Comparison of ENCODE assay signal across 18 cellular contexts in genomic region chr2:74886251-74886650, GRCh38. TPM values are rescaled to one million over a fixed set of nuclear protein-coding genes. Genes with fewer than 3 reads are reported as not detected.
DNase-seq lines count a peak whose midpoint lies in the region; ATAC-seq and TF ChIP-seq lines count a peak whose summit lies in the region.
"Had no signal": no experiment of that assay in that cellular context is flagged by ENCODE, and none has a peak within 500 bp of the region (broad histone marks: within the 10 kb centered on the region; RNA-seq: fewer than 3 reads in every experiment).

No MANE protein-coding gene starts in this region.

- no peak for DNase-seq in activated CD8-positive, alpha-beta T cell treated with anti-CD3 and anti-CD28 coated beads for 36 hours
- no peak for DNase-seq in activated CD8-positive, alpha-beta T cell treated with anti-CD3 and anti-CD28 coated beads, Interleukin-2, amount 10 ng/mL, durations not matched to agents 7 days and 5 days
- no peak for DNase-seq in RWPE2 (ENCODE audit: low spot score)
- no peak for DNase-seq in endothelial cell (ENCODE audit: low spot score)
- DNase-seq in type B pancreatic cell (ENCODE audit: extremely low spot score, unreplicated experiment), result peak; percentile 48
- DNase-seq in GM19240 (ENCODE audit: insufficient read length, low spot score), result no peak
- DNase-seq: GOT3; KG1; NCI-H187; NCI-H2107; NCI-H748 treated with DMSO at 0.1 percent for 48 hours; NK-92 treated with Interleukin-12 subunit alpha and Interleukin-12 subunit beta, amount 100 ng/mL, for 24 hours had no signal

- H3K4me3 ChIP-seq in RWPE2 (ENCODE audit: severe bottlenecking), result no peak overlapping the region
- H3K4me3 ChIP-seq: SJCRH30 had no signal

- intact Hi-C loops in activated CD8-positive, alpha-beta T cell treated with anti-CD3 and anti-CD28 coated beads for 36 hours (cut with micrococcal nuclease), result no loop called here

- H3K4me1 Mint-ChIP-seq in activated CD8-positive, alpha-beta T cell treated with anti-CD3 and anti-CD28 coated beads for 36 hours (ENCODE audit: low read depth), result no peaks in the 10 kb centered on the region
- peaks cover 5% of the 10 kb centered on the region for H3K4me1 Mint-ChIP-seq in activated CD8-positive, alpha-beta T cell treated with anti-CD3 and anti-CD28 coated beads, Interleukin-2, amount 10 ng/mL, durations not matched to agents 7 days and 5 days (ENCODE audit: low read depth)
- no peaks in the 10 kb centered on the region for H3K4me1 Mint-ChIP-seq in endothelial cell (ENCODE audit: unreplicated experiment)
- H3K4me1 Mint-ChIP-seq in type B pancreatic cell (ENCODE audit: unreplicated experiment), result no peaks in the 10 kb centered on the region

- peaks cover 22% of the 10 kb centered on the region for H3K4me1 ChIP-seq in RWPE2 (ENCODE audit: insufficient read depth, poor library complexity, severe bottlenecking)
- H3K4me1 ChIP-seq: SJCRH30 had no signal

- H3K4me3 Mint-ChIP-seq in activated CD8-positive, alpha-beta T cell treated with anti-CD3 and anti-CD28 coated beads for 36 hours, result no peak overlapping the region
- no peak overlapping the region for H3K4me3 Mint-ChIP-seq in activated CD8-positive, alpha-beta T cell treated with anti-CD3 and anti-CD28 coated beads, Interleukin-2, amount 10 ng/mL, durations not matched to agents 7 days and 5 days
- peak overlapping the region; percentile 54 for H3K4me3 Mint-ChIP-seq in endothelial cell (ENCODE audit: unreplicated experiment)
- H3K4me3 Mint-ChIP-seq in type B pancreatic cell, result no peak overlapping the region
- H3K4me3 Mint-ChIP-seq: CD14-positive monocyte had no signal

- no peak for TF ChIP-seq CTCF in activated CD8-positive, alpha-beta T cell treated with anti-CD3 and anti-CD28 coated beads for 36 hours (IDR thresholded peaks at IDR 0.05)
- TF ChIP-seq CTCF in RWPE2 (IDR thresholded peaks at IDR 0.05; ENCODE audit: poor library complexity, severe bottlenecking), result no peak
- TF ChIP-seq CTCF in endothelial cell (IDR thresholded peaks at IDR 0.05; ENCODE audit: unreplicated experiment), result no peak
- TF ChIP-seq CTCF in type B pancreatic cell (conservative IDR thresholded peaks at IDR 0.05), result no peak

- POLR2A ChIA-PET in activated CD8-positive, alpha-beta T cell treated with anti-CD3 and anti-CD28 coated beads for 36 hours (lab: Charles Lee), result interaction anchor here (0.7 to 1.3 kb wide), 2 partner anchors 9 to 11 kb away, joined by 3 to 4 read pairs; no protein-coding TSS in a partner anchor
- POLR2A ChIA-PET in activated CD8-positive, alpha-beta T cell treated with anti-CD3 and anti-CD28 coated beads, Interleukin-2, amount 10 ng/mL, durations not matched to agents 7 days and 5 days (lab: Charles Lee), result no interaction called here

- no peaks in the 10 kb centered on the region for H3K27me3 ChIP-seq in RWPE2 (ENCODE audit: insufficient read depth, poor library complexity, severe bottlenecking)
- H3K27me3 ChIP-seq: SJCRH30 had no signal

- H3K9me3 ChIP-seq in RWPE2 (ENCODE audit: severe bottlenecking), result no peaks in the 10 kb centered on the region
- H3K9me3 ChIP-seq: SJCRH30 had no signal

- CTCF ChIA-PET in activated CD8-positive, alpha-beta T cell treated with anti-CD3 and anti-CD28 coated beads for 36 hours (lab: Charles Lee), result no interaction called here
- CTCF ChIA-PET in activated CD8-positive, alpha-beta T cell treated with anti-CD3 and anti-CD28 coated beads, Interleukin-2, amount 10 ng/mL, durations not matched to agents 7 days and 5 days (lab: Charles Lee), result interaction anchor here (1.6 to 2.3 kb wide), 3 partner anchors 10 to 195 kb away, joined by 4 to 6 read pairs (median 5); no protein-coding TSS in a partner anchor

- H3K36me3 ChIP-seq in RWPE2 (ENCODE audit: low read depth), result peaks cover 87% of the 10 kb centered on the region

- no peaks in the 10 kb centered on the region for H3K9me3 Mint-ChIP-seq in activated CD8-positive, alpha-beta T cell treated with anti-CD3 and anti-CD28 coated beads for 36 hours
- no peaks in the 10 kb centered on the region for H3K9me3 Mint-ChIP-seq in activated CD8-positive, alpha-beta T cell treated with anti-CD3 and anti-CD28 coated beads, Interleukin-2, amount 10 ng/mL, durations not matched to agents 7 days and 5 days (ENCODE audit: insufficient read depth)
- H3K9me3 Mint-ChIP-seq in endothelial cell (ENCODE audit: unreplicated experiment) (no peaks in the 10 kb centered on the region), type B pancreatic cell (no peaks in the 10 kb centered on the region)

- H3K27ac Mint-ChIP-seq in activated CD8-positive, alpha-beta T cell treated with anti-CD3 and anti-CD28 coated beads for 36 hours, result peak overlapping the region; percentile 25
- no peak overlapping the region for H3K27ac Mint-ChIP-seq in activated CD8-positive, alpha-beta T cell treated with anti-CD3 and anti-CD28 coated beads, Interleukin-2, amount 10 ng/mL, durations not matched to agents 7 days and 5 days
- no peak overlapping the region for H3K27ac Mint-ChIP-seq in endothelial cell (ENCODE audit: unreplicated experiment)
- no peak overlapping the region for H3K27ac Mint-ChIP-seq in type B pancreatic cell

- no peaks in the 10 kb centered on the region for H3K27me3 Mint-ChIP-seq in activated CD8-positive, alpha-beta T cell treated with anti-CD3 and anti-CD28 coated beads for 36 hours
- H3K27me3 Mint-ChIP-seq in activated CD8-positive, alpha-beta T cell treated with anti-CD3 and anti-CD28 coated beads, Interleukin-2, amount 10 ng/mL, durations not matched to agents 7 days and 5 days (ENCODE audit: low read depth), result no peaks in the 10 kb centered on the region
- peaks cover 2% of the 10 kb centered on the region for H3K27me3 Mint-ChIP-seq in endothelial cell (ENCODE audit: unreplicated experiment)
- H3K27me3 Mint-ChIP-seq in type B pancreatic cell, result no peaks in the 10 kb centered on the region

- ATAC-seq in activated CD8-positive, alpha-beta T cell treated with anti-CD3 and anti-CD28 coated beads for 36 hours, result no peak
- ATAC-seq in activated CD8-positive, alpha-beta T cell treated with anti-CD3 and anti-CD28 coated beads, Interleukin-2, amount 10 ng/mL, durations not matched to agents 7 days and 5 days, result no peak
- ATAC-seq in RWPE2 (ENCODE audit: low read depth) (no peak), HG03439 (IDR thresholded peaks at IDR 0.05; ENCODE audit: unreplicated experiment) (no peak), HG03571 (IDR thresholded peaks at IDR 0.05; ENCODE audit: unreplicated experiment) (no peak)
- ATAC-seq: HCT116 had no signal

- H3K36me3 Mint-ChIP-seq in activated CD8-positive, alpha-beta T cell treated with anti-CD3 and anti-CD28 coated beads for 36 hours (ENCODE audit: low read depth), result peaks cover 81% of the 10 kb centered on the region
- H3K36me3 Mint-ChIP-seq in activated CD8-positive, alpha-beta T cell treated with anti-CD3 and anti-CD28 coated beads, Interleukin-2, amount 10 ng/mL, durations not matched to agents 7 days and 5 days (ENCODE audit: low read depth), result peaks cover 58% of the 10 kb centered on the region
- H3K36me3 Mint-ChIP-seq in endothelial cell (ENCODE audit: low read depth, unreplicated experiment) (peaks cover 75% of the 10 kb centered on the region), type B pancreatic cell (peaks cover 30% of the 10 kb centered on the region)

- peak overlapping the region; percentile 95 for H3K27ac ChIP-seq in RWPE2 (ENCODE audit: poor library complexity, severe bottlenecking)
- H3K27ac ChIP-seq: 22Rv1, SJCRH30 had no signal

RNA-seq across cellular contexts. Expression of gene HK2, which starts 52.3 kb away (rescaled TPM):
- total RNA-seq in activated CD8-positive, alpha-beta T cell treated with anti-CD3 and anti-CD28 coated beads for 36 hours, result 100 to 1,000 TPM; 121 to 124 TPM
- 10 to 100 TPM; 42.6 to 44.7 TPM for total RNA-seq in activated CD8-positive, alpha-beta T cell treated with anti-CD3 and anti-CD28 coated beads, Interleukin-2, amount 10 ng/mL, durations not matched to agents 7 days and 5 days
- total RNA-seq in endothelial cell (ENCODE audit: unreplicated experiment) (23.2 TPM), type B pancreatic cell (ENCODE audit: low replicate concordance) (13.3 and 27.6 TPM in 2 replicates)
